Comparison of ENCODE assay signal across 13 cellular contexts in the genomic region with DNA sequence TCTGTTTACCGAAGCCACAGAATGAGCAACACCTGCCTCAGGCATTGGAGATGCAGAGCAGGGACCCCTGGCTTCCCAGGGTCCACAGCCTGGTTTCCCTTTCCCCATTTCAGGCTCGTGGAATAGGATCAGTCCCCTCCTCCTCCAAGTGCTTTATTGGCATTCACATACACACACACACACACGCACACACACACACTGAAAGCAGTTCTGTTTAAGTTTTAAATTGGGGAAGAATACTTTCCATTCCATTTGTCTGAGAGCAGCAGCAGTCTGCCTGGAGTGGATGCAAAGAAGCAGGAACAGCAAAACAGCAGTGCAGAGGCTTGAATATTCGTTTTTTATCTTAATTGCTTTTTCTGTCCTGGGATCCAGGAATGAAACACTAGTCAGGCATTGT. TPM values are rescaled to one million over a fixed set of nuclear protein-coding genes. Genes with fewer than 3 reads are reported as not detected.
A peak's percentile ranks its signal among the peaks of the same experiment; 100 is the strongest.
DNase-seq lines count a peak whose midpoint lies in the region; ATAC-seq and TF ChIP-seq lines count a peak whose summit lies in the region.
"Had no signal": no experiment of that assay in that cellular context is flagged by ENCODE, and none has a peak within 500 bp of the region (broad histone marks: within the 10 kb centered on the region; RNA-seq: fewer than 3 reads in every experiment).

No MANE protein-coding gene starts in this region.

- H3K36me3 Mint-ChIP-seq in activated CD4-positive, alpha-beta T cell treated with anti-CD3 and anti-CD28 coated beads for 36 hours (ENCODE audit: low read depth): peaks cover 5% of the 10 kb centered on the region

- H3K4me1 Mint-ChIP-seq in activated CD4-positive, alpha-beta T cell treated with anti-CD3 and anti-CD28 coated beads for 36 hours: peaks cover 89% of the 10 kb centered on the region

- no peak overlapping the region for H3K4me3 Mint-ChIP-seq in activated CD4-positive, alpha-beta T cell treated with anti-CD3 and anti-CD28 coated beads for 36 hours
- H3K4me3 Mint-ChIP-seq: H9 had no signal

- no peak for DNase-seq in activated CD4-positive, alpha-beta T cell treated with anti-CD3 and anti-CD28 coated beads for 36 hours
- DNase-seq in activated CD4-positive, alpha-beta T cell treated with anti-CD3 and anti-CD28 coated beads, Interleukin-2, amount 50 U/mL, for 4 hours: no peak
- DNase-seq in adipocyte (ENCODE audit: low read depth) (peak; percentile 89), hepatic stellate cell (ENCODE audit: low spot score) (peak; percentile 67), germinal center (ENCODE audit: low spot score) (no peak), GM13977 (ENCODE audit: low spot score) (no peak), NCI-H1105 treated with DMSO at 0.1 percent for 48 hours (lab: John Stamatoyannopoulos, UW) (no peak)
- DNase-seq: H9, kidney, NCI-H1092 had no signal

- TF ChIP-seq CTCF in GM13977 (IDR thresholded peaks at IDR 0.05; ENCODE audit: extremely low read depth, insufficient read depth, missing control alignments): no peak

- H3K9ac ChIP-seq in adipocyte (ENCODE audit: low read length): no peak overlapping the region

- peaks cover 27% of the 10 kb centered on the region for H3K36me3 ChIP-seq in adipocyte (ENCODE audit: control insufficient read depth, insufficient read depth, low read length, severe bottlenecking)

- no peaks in the 10 kb centered on the region for H3K27me3 Mint-ChIP-seq in activated CD4-positive, alpha-beta T cell treated with anti-CD3 and anti-CD28 coated beads for 36 hours

- H3K27ac ChIP-seq in temporal lobe (ENCODE audit: low read depth, low read length): peak overlapping the region; percentile 46
- H3K27ac ChIP-seq: A549 had no signal

- no peaks in the 10 kb centered on the region for H3K9me3 ChIP-seq in adipocyte (ENCODE audit: control insufficient read depth, low read length)
- H3K9me3 ChIP-seq: A549 had no signal

- intact Hi-C loops in activated CD4-positive, alpha-beta T cell treated with anti-CD3 and anti-CD28 coated beads for 36 hours (cut with DNase I, micrococcal nuclease): no loop called here

- in situ Hi-C loops in GM13977 (cut with MboI; ENCODE audit: low pct_unique_long_range_greater_than_20kb, low sequenced_read_pairs, unreplicated experiment): no loop called here

- H3K4me1 ChIP-seq in adipocyte (ENCODE audit: control insufficient read depth, insufficient read depth, low read length): peaks cover 4% of the 10 kb centered on the region
- H3K4me1 ChIP-seq: A549 had no signal

- POLR2A ChIA-PET in activated CD4-positive, alpha-beta T cell treated with anti-CD3 and anti-CD28 coated beads for 36 hours (lab: Charles Lee): no interaction called here

- H3K9me3 Mint-ChIP-seq in activated CD4-positive, alpha-beta T cell treated with anti-CD3 and anti-CD28 coated beads for 36 hours (ENCODE audit: low read depth): no peaks in the 10 kb centered on the region
- H3K9me3 Mint-ChIP-seq: H9 had no signal

- ATAC-seq in activated CD4-positive, alpha-beta T cell treated with anti-CD3 and anti-CD28 coated beads for 36 hours: no peak
- ATAC-seq: A549 had no signal

- H3K27ac Mint-ChIP-seq in activated CD4-positive, alpha-beta T cell treated with anti-CD3 and anti-CD28 coated beads for 36 hours: peak overlapping the region; percentile 67
- H3K27ac Mint-ChIP-seq: H9 had no signal

- CTCF ChIA-PET in activated CD4-positive, alpha-beta T cell treated with anti-CD3 and anti-CD28 coated beads for 36 hours (lab: Charles Lee): interaction anchor here (1.7 to 26.9 kb wide), 5 partner anchors 2 to 74 kb away, joined by 6 to 864 read pairs (median 354); a partner anchor contains a TSS

- H3K4me3 ChIP-seq in adipocyte (ENCODE audit: low read length): no peak overlapping the region
- H3K4me3 ChIP-seq: A549 had no signal

- H3K27me3 ChIP-seq in adipocyte (replicated peaks; ENCODE audit: control insufficient read depth, insufficient read depth, low read length): no peaks in the 10 kb centered on the region

RNA-seq across cellular contexts. Expression of a gene that starts 7.0 kb away (rescaled TPM):
- total RNA-seq in activated CD4-positive, alpha-beta T cell treated with anti-CD3 and anti-CD28 coated beads for 36 hours: 1 to 10 TPM; 7.1 to 8.7 TPM
- 5.7 TPM for total RNA-seq in temporal lobe

RNA-seq across cellular contexts. Expression of a gene that starts 8.6 kb away (rescaled TPM):
- 1 to 10 TPM; 1.8 to 2.0 TPM for total RNA-seq in activated CD4-positive, alpha-beta T cell treated with anti-CD3 and anti-CD28 coated beads for 36 hours
- 11.1 TPM for total RNA-seq in temporal lobe

RNA-seq across cellular contexts. Expression of a gene that starts 17.2 kb away (rescaled TPM):
- 10 to 100 TPM; 11.7 to 13.0 TPM for total RNA-seq in activated CD4-positive, alpha-beta T cell treated with anti-CD3 and anti-CD28 coated beads for 36 hours
- 4.2 TPM for total RNA-seq in temporal lobe

RNA-seq across cellular contexts. Expression of a gene that starts 34.5 kb away (rescaled TPM):
- under 1 TPM in 1 of 2 experiments, not detected in 1; 0.05 TPM for total RNA-seq in activated CD4-positive, alpha-beta T cell treated with anti-CD3 and anti-CD28 coated beads for 36 hours
- under 0.01 TPM for total RNA-seq in temporal lobe
- total RNA-seq: T-helper 1 cell treated with Interleukin-12 subunit alpha and Interleukin-12 subunit beta and Interleukin-4 antibody, amounts not matched to agents 30 ng/mL and 1 ng/mL, for 36 hours had no signal

RNA-seq across cellular contexts. Expression of a gene that starts 38.8 kb away (rescaled TPM):
- total RNA-seq in activated CD4-positive, alpha-beta T cell treated with anti-CD3 and anti-CD28 coated beads for 36 hours: under 1 TPM in 1 of 2 experiments, not detected in 1; 0.34 TPM
- total RNA-seq in temporal lobe: 4.2 TPM
- total RNA-seq: kidney had no signal

Comparison
In these comparisons a context has a peak if more than half of its experiments do, and no peak if none do; other contexts are left out.
1. DNase-seq: peak in adipocyte (single experiment) and hepatic stellate cell (single experiment); none in activated CD4-positive, alpha-beta T cell treated with anti-CD3 and anti-CD28 coated beads for 36 hours (single experiment), activated CD4-positive, alpha-beta T cell treated with anti-CD3 and anti-CD28 coated beads, Interleukin-2, amount 50 U/mL, for 4 hours (0 of 2), germinal center (single experiment), GM13977 (single experiment) and NCI-H1105 treated with DMSO at 0.1 percent for 48 hours (single experiment).